Comparison of ENCODE assay signal across 19 cellular contexts in the genomic region with DNA sequence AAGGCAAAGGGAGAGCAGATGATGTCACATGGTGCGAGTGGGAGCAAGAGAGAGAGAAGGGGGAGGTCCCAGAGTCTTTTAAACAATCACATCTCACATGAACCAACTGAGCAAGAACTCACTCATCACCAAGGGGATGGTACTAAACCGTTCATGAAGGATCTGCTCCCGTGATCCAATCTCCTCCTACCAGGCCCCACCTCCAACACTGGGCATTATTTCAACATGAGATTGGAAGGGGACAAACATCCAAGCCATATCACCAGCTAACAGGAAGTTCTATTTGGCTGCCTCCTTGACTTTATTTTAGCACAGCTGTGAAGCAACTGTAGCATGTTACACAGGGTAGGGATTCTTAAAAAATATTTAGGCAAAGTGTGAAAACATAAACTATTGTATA.
A peak's percentile ranks its signal among the peaks of the same experiment; 100 is the strongest.
DNase-seq lines count a peak whose midpoint lies in the region; ATAC-seq and TF ChIP-seq lines count a peak whose summit lies in the region.
"Had no signal": no experiment of that assay in that cellular context is flagged by ENCODE, and none has a peak within 500 bp of the region (broad histone marks: within the 10 kb centered on the region; RNA-seq: fewer than 3 reads in every experiment).

No MANE protein-coding gene starts in this region.

- H3K36me3 ChIP-seq in mammary epithelial cell (ENCODE audit: insufficient read depth, low read length): no peaks in the 10 kb centered on the region
- no peaks in the 10 kb centered on the region for H3K36me3 ChIP-seq in breast epithelium
- H3K36me3 ChIP-seq in right atrium auricular region: no peaks in the 10 kb centered on the region
- H3K36me3 ChIP-seq in aorta (ENCODE audit: control insufficient read depth in 1 of 2, insufficient read depth in 2 of 2, low read length in 1 of 2): no peaks in the 10 kb centered on the region
- no peaks in the 10 kb centered on the region for H3K36me3 ChIP-seq in MG63
- H3K36me3 ChIP-seq: SJSA1, spleen had no signal

- H3K27ac ChIP-seq in mammary epithelial cell (ENCODE audit: insufficient read depth, low read depth, low read length): no peak overlapping the region
- peak overlapping the region in 1 of 2 donors; percentile 35 for H3K27ac ChIP-seq in breast epithelium
- H3K27ac ChIP-seq in epithelial cell of prostate: peak overlapping the region; percentile 39
- H3K27ac ChIP-seq in right atrium auricular region: peak overlapping the region in 1 of 2 donors; percentile 38
- H3K27ac ChIP-seq in aorta (ENCODE audit: low read depth in 1 of 2, low read length in 2 of 2): no peak overlapping the region
- H3K27ac ChIP-seq: SJSA1, spleen had no signal

- H3K4me3 ChIP-seq in mammary epithelial cell (replicated peaks in 1 of 3; ENCODE audit: insufficient read depth in 1 of 3, low read depth in 2 of 3, low read length in 3 of 3) (no peak overlapping the region), breast epithelium (no peak overlapping the region), right atrium auricular region (no peak overlapping the region), aorta (ENCODE audit: low read length in 2 of 2) (no peak overlapping the region), MG63 (no peak overlapping the region)
- H3K4me3 ChIP-seq: SJSA1, spleen had no signal

- no peaks in the 10 kb centered on the region for H3K79me2 ChIP-seq in mammary epithelial cell (ENCODE audit: insufficient read depth, low read length)

- CTCF ChIA-PET in mammary epithelial cell (lab: Charles Lee; ENCODE audit: low non-redundant PET): no interaction called here

- intact Hi-C loops in mammary epithelial cell (cut with micrococcal nuclease): no loop called here
- intact Hi-C loops in breast epithelium (cut with DNase I; ENCODE audit: low total_unique reads): no loop called here
- intact Hi-C loops in aorta (cut with DNase I): no loop called here

- no TSS peak for BruUV-seq in mammary epithelial cell (replicated peaks; lab: Mats Ljungman, UMichigan)

- WGBS in mammary epithelial cell (ENCODE audit: low coverage, missing lambda C conversion rate): 68% methylated on average over 3 of the region's 3 CpGs
- 20 to 28% methylated on average over 3 of the region's 3 CpGs for WGBS in aorta, 2 donors

- TF ChIP-seq POLR2A in breast epithelium (IDR thresholded peaks at IDR 0.05): no peak

- no peak overlapping the region for H3K9ac ChIP-seq in mammary epithelial cell (ENCODE audit: insufficient read depth, low read length)

- dilution Hi-C loops in mammary epithelial cell (cut with HindIII; ENCODE audit: low sequenced_read_pairs): no loop called here

- ATAC-seq in aorta (ENCODE audit: low FRiP score): peak; percentile 51
- ATAC-seq: stimulated activated naive CD8-positive, alpha-beta T cell treated with anti-CD3 and anti-CD28 coated beads, Interleukin-15, amount 100 ng/mL, for 72 hours had no signal

- no peaks in the 10 kb centered on the region for H4K20me1 ChIP-seq in mammary epithelial cell (ENCODE audit: insufficient read depth, low read length)

- H3K9me3 ChIP-seq in mammary epithelial cell (replicated peaks; ENCODE audit: insufficient read depth, low read length): no peaks in the 10 kb centered on the region
- no peaks in the 10 kb centered on the region for H3K9me3 ChIP-seq in breast epithelium
- no peaks in the 10 kb centered on the region for H3K9me3 ChIP-seq in right atrium auricular region
- no peaks in the 10 kb centered on the region for H3K9me3 ChIP-seq in aorta (ENCODE audit: control insufficient read depth, low read length)
- H3K9me3 ChIP-seq in MG63: no peaks in the 10 kb centered on the region
- H3K9me3 ChIP-seq: SJSA1, spleen had no signal

- H3K4me1 ChIP-seq in mammary epithelial cell (ENCODE audit: insufficient read depth, low read length): no peaks in the 10 kb centered on the region
- H3K4me1 ChIP-seq in breast epithelium: no peaks in the 10 kb centered on the region
- H3K4me1 ChIP-seq in right atrium auricular region: no peaks in the 10 kb centered on the region
- H3K4me1 ChIP-seq in aorta (ENCODE audit: control insufficient read depth in 1 of 2, insufficient read depth in 2 of 2, low read length in 2 of 2): no peaks in the 10 kb centered on the region
- H3K4me1 ChIP-seq: SJSA1, spleen had no signal

- in situ Hi-C loops in mammary epithelial cell (cut with MboI; ENCODE audit: low sequenced_read_pairs in 2 of 2): no loop called here

- TF ChIP-seq CTCF in mammary epithelial cell (conservative IDR thresholded peaks at IDR 0.05 in 1 of 2, IDR thresholded peaks at IDR 0.05 in 1 of 2; ENCODE audit: extremely low read depth in 1 of 2, insufficient read depth in 1 of 2, low read depth in 1 of 2, low read length in 2 of 2) (no peak), breast epithelium (IDR thresholded peaks at IDR 0.05) (no peak), right atrium auricular region (IDR thresholded peaks at IDR 0.05) (no peak)

- H3K4me2 ChIP-seq in mammary epithelial cell (ENCODE audit: insufficient read depth, low read depth, low read length): no peak overlapping the region

- H3K27me3 ChIP-seq in mammary epithelial cell (ENCODE audit: insufficient read depth, low read length) (no peaks in the 10 kb centered on the region), breast epithelium (no peaks in the 10 kb centered on the region), right atrium auricular region (no peaks in the 10 kb centered on the region), aorta (ENCODE audit: control insufficient read depth in 1 of 2, insufficient read depth in 2 of 2, low read length in 1 of 2) (no peaks in the 10 kb centered on the region), MG63 (no peaks in the 10 kb centered on the region)
- H3K27me3 ChIP-seq: SJSA1, spleen had no signal

- H2AFZ ChIP-seq in mammary epithelial cell (ENCODE audit: low read depth, low read length): peak overlapping the region; percentile 26

- DNase-seq in mammary epithelial cell: no peak
- DNase-seq in breast epithelium (ENCODE audit: low spot score in 2 of 2): no peak
- no peak for DNase-seq in epithelial cell of prostate (ENCODE audit: low read depth, low spot score)
- DNase-seq in right atrium auricular region (ENCODE audit: low spot score): peak; percentile 73
- DNase-seq in aorta: no peak
- no peak for DNase-seq in MG63
- no peak for DNase-seq in A172 (ENCODE audit: low spot score)
- DNase-seq in cerebellar cortex (ENCODE audit: low spot score): no peak
- DNase-seq: activated naive CD4-positive, alpha-beta T cell treated with anti-CD3 and anti-CD28 coated beads, Interleukin-2, amount 50 U/mL, for 16 hours; activated T-cell treated with anti-CD3 and anti-CD28 coated beads, Interleukin-2, amount 50 U/mL, for 48 hours; C1 segment of cervical spinal cord; hypothalamus; KG1; NCI-H187 treated with DMSO at 0.1 percent for 48 hours; spleen; stimulated activated CD4-positive, alpha-beta T cell treated with anti-CD3 and anti-CD28 coated beads, Interleukin-4, amount 100 ng/mL, for 24 hours; stimulated activated naive CD8-positive, alpha-beta T cell treated with anti-CD3 and anti-CD28 coated beads, Interleukin-15, amount 100 ng/mL, for 72 hours; T1000 had no signal
